In genomic region chr13:43094901-43095300, GRCh38 we compare ENCODE assay signal across 11 cellular contexts.
DNase-seq lines count a peak whose midpoint lies in the region; ATAC-seq and TF ChIP-seq lines count a peak whose summit lies in the region.
"Had no signal": no experiment of that assay in that cellular context is flagged by ENCODE, and none has a peak within 500 bp of the region (broad histone marks: within the 10 kb centered on the region; RNA-seq: fewer than 3 reads in every experiment).

No MANE protein-coding gene starts in this region.

- no peaks in the 10 kb centered on the region for H4K20me1 ChIP-seq in GM23248 (ENCODE audit: insufficient read depth)

- H3K9me3 Mint-ChIP-seq in activated T-cell treated with anti-CD3 and anti-CD28 coated beads, Interleukin-2, amount 50 U/mL, for 24 hours = no peaks in the 10 kb centered on the region
- H3K9me3 Mint-ChIP-seq in stimulated activated effector memory CD8-positive, alpha-beta T cell treated with anti-CD3 and anti-CD28 coated beads, Interleukin-12 subunit alpha, Interleukin-12 subunit beta, amount 100 ng/mL, for 72 hours = no peaks in the 10 kb centered on the region

- H3K4me3 Mint-ChIP-seq in activated T-cell treated with anti-CD3 and anti-CD28 coated beads, Interleukin-2, amount 50 U/mL, for 24 hours = no peak overlapping the region
- peak overlapping the region; percentile 17 for H3K4me3 Mint-ChIP-seq in stimulated activated effector memory CD8-positive, alpha-beta T cell treated with anti-CD3 and anti-CD28 coated beads, Interleukin-12 subunit alpha, Interleukin-12 subunit beta, amount 100 ng/mL, for 72 hours

- POLR2A ChIA-PET in RWPE1 (lab: Yijun Ruan, JAX; ENCODE audit: low non-redundant PET) = no interaction called here

- H3K9ac ChIP-seq in GM23248 = no peak overlapping the region

- no peak for TF ChIP-seq CTCF in RWPE1 (conservative IDR thresholded peaks at IDR 0.05; ENCODE audit: low read depth)

- H3K9me3 ChIP-seq in GM23248 (ENCODE audit: low read depth) = no peaks in the 10 kb centered on the region

- no peaks in the 10 kb centered on the region for H3K9me2 ChIP-seq in GM23248 (ENCODE audit: insufficient read depth)

- peaks cover 15% of the 10 kb centered on the region; the same call in 1 of the 2 replicates for H3K79me2 ChIP-seq in GM23248 (ENCODE audit: insufficient read depth)

- peak overlapping the region; percentile 79 for H3K27ac Mint-ChIP-seq in activated T-cell treated with anti-CD3 and anti-CD28 coated beads, Interleukin-2, amount 50 U/mL, for 24 hours
- peak overlapping the region; percentile 33 for H3K27ac Mint-ChIP-seq in stimulated activated effector memory CD8-positive, alpha-beta T cell treated with anti-CD3 and anti-CD28 coated beads, Interleukin-12 subunit alpha, Interleukin-12 subunit beta, amount 100 ng/mL, for 72 hours

- no peak overlapping the region for H3K4me2 ChIP-seq in GM23248 (ENCODE audit: unreplicated experiment)

- H3K27me3 Mint-ChIP-seq in activated T-cell treated with anti-CD3 and anti-CD28 coated beads, Interleukin-2, amount 50 U/mL, for 24 hours = no peaks in the 10 kb centered on the region

- H3K36me3 Mint-ChIP-seq in activated T-cell treated with anti-CD3 and anti-CD28 coated beads, Interleukin-2, amount 50 U/mL, for 24 hours (ENCODE audit: low read depth) = peaks cover 58% of the 10 kb centered on the region
- peaks cover 5% of the 10 kb centered on the region for H3K36me3 Mint-ChIP-seq in stimulated activated effector memory CD8-positive, alpha-beta T cell treated with anti-CD3 and anti-CD28 coated beads, Interleukin-12 subunit alpha, Interleukin-12 subunit beta, amount 100 ng/mL, for 72 hours

- H3K4me1 ChIP-seq in GM23248 (ENCODE audit: insufficient read depth) = peaks cover 17% of the 10 kb centered on the region

- DNase-seq in activated T-cell treated with anti-CD3 and anti-CD28 coated beads, Interleukin-2, amount 50 U/mL, for 24 hours = no peak
- no peak for DNase-seq in activated T-cell treated with anti-CD3 and anti-CD28 coated beads, Interleukin-2, amount 50 U/mL, for 1 hour
- DNase-seq in GM23248 (peak; percentile 23), SW 1271 (lab: John Stamatoyannopoulos, UW) (no peak), NCI-H2107 treated with DMSO at 0.1 percent for 48 hours (lab: John Stamatoyannopoulos, UW; ENCODE audit: unreplicated experiment) (no peak), RWPE1 (ENCODE audit: low spot score) (no peak)
- no peak for DNase-seq in stimulated activated effector memory CD8-positive, alpha-beta T cell treated with anti-CD3 and anti-CD28 coated beads, Interleukin-12 subunit alpha, Interleukin-12 subunit beta, amount 100 ng/mL, for 72 hours (ENCODE audit: low spot score in 2 of 2)
- DNase-seq: ACHN, left ventricle myocardium inferior, NCI-H774 had no signal

- WGBS in GM23248 (ENCODE audit: low coverage in 1 of 2, low lambda C conversion rate in 2 of 2, missing lambda C conversion rate in 2 of 2), 2 experiments = 92 to 100% methylated on average over 1 of the region's 1 CpG

- ATAC-seq in HG03460 (IDR thresholded peaks at IDR 0.05; ENCODE audit: unreplicated experiment) = peak; percentile 89
- ATAC-seq in stimulated activated effector memory CD8-positive, alpha-beta T cell treated with anti-CD3 and anti-CD28 coated beads, Interleukin-12 subunit alpha, Interleukin-12 subunit beta, amount 100 ng/mL, for 72 hours = peak; percentile 99

- peaks cover 23% of the 10 kb centered on the region for H3K4me1 Mint-ChIP-seq in activated T-cell treated with anti-CD3 and anti-CD28 coated beads, Interleukin-2, amount 50 U/mL, for 24 hours (ENCODE audit: low read depth)
- H3K4me1 Mint-ChIP-seq in stimulated activated effector memory CD8-positive, alpha-beta T cell treated with anti-CD3 and anti-CD28 coated beads, Interleukin-12 subunit alpha, Interleukin-12 subunit beta, amount 100 ng/mL, for 72 hours = peaks cover 17% of the 10 kb centered on the region

- H3K27ac ChIP-seq in GM23248 (no peak overlapping the region), RWPE1 (no peak overlapping the region)
- H3K27ac ChIP-seq: left ventricle myocardium inferior had no signal

- H2AFZ ChIP-seq in GM23248 = no peak overlapping the region

- no peak overlapping the region for H3K4me3 ChIP-seq in GM23248
- H3K4me3 ChIP-seq: left ventricle myocardium inferior had no signal

- H3F3A ChIP-seq in GM23248 (ENCODE audit: insufficient read depth) = 0 out of 2 replicates have a peak, but pooled peaks cover 4% of the 10 kb centered on the region

- in situ Hi-C loops in GM23248 (cut with MboI) = loop anchor here (25.0 kb wide), 1 partner anchor 692 kb away; the partner anchor contains the start of gene ENOX1

- CTCF ChIA-PET in RWPE1 (lab: Yijun Ruan, JAX) = interaction anchor here (0.7 to 1.4 kb wide), 2 partner anchors 9 to 710 kb away, joined by 3 read pairs; no protein-coding TSS in a partner anchor

- H3K36me3 ChIP-seq in GM23248 (ENCODE audit: low read depth) = peaks cover 4% of the 10 kb centered on the region; the same call in 1 of the 2 replicates

- H3K27me3 ChIP-seq in GM23248 (replicated peaks; ENCODE audit: insufficient read depth) = no peaks in the 10 kb centered on the region
